Comparison of ENCODE assay signal across 14 cellular contexts in the genomic region with DNA sequence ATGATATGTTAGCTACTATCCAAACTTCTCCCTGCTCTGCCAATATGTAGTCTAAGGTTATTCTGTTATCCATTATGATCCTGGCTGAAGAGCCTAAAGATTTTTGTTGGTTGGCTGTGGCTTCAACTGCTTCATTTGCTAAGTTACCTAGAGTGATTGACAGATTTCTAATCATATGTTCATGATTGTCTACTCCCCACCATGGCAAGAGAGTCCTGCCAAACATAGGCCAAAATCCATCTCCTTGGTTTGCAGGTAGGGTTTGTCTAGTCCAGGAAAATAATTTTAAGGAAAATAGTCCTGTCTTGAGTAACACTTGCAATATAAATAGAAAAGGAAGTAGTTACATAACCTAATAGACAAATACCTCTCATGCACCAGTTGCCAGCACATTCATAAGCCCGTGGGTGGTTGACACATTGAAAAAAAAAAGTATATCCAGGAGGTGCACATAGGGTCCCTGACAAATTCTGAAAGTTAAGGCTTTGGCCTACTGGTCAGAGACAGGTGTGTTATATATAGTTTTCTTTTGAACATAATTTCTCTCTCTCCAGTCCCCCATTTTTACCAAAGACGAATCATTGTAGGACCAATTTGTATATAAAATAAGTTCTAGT. TPM values are rescaled to one million over a fixed set of nuclear protein-coding genes. Genes with fewer than 3 reads are reported as not detected.
A peak's percentile ranks its signal among the peaks of the same experiment; 100 is the strongest.
DNase-seq lines count a peak whose midpoint lies in the region; ATAC-seq, FAIRE-seq and TF ChIP-seq lines count a peak whose summit lies in the region.
"Had no signal": no experiment of that assay in that cellular context is flagged by ENCODE, and none has a peak within 500 bp of the region (broad histone marks: within the 10 kb centered on the region; RNA-seq: fewer than 3 reads in every experiment).

No MANE protein-coding gene starts in this region.

- no peak for TF ChIP-seq CTCF in breast epithelium (IDR thresholded peaks at IDR 0.05)

- intact Hi-C loops in breast epithelium (cut with DNase I; ENCODE audit: low total_unique reads), result no loop called here

- TF ChIP-seq POLR2A in breast epithelium (IDR thresholded peaks at IDR 0.05), result no peak

- peak overlapping the region; percentile 12 to 21 for H3K27ac ChIP-seq in breast epithelium

- no peak overlapping the region for H3K4me3 ChIP-seq in breast epithelium

- no peaks in the 10 kb centered on the region for H3K4me1 ChIP-seq in breast epithelium

- H3K9me3 ChIP-seq in breast epithelium, result no peaks in the 10 kb centered on the region
- H3K9me3 ChIP-seq: SK-N-SH had no signal

- ATAC-seq in GM18519 (IDR thresholded peaks at IDR 0.05; ENCODE audit: low FRiP score, unreplicated experiment), result peak; percentile 26
- ATAC-seq in GM21390 (IDR thresholded peaks at IDR 0.05; ENCODE audit: unreplicated experiment), result peak; percentile 37
- peak; percentile 42 for ATAC-seq in HG03342 (IDR thresholded peaks at IDR 0.05; ENCODE audit: unreplicated experiment)
- ATAC-seq: effector memory CD8-positive, alpha-beta T cell had no signal

- DNase-seq in breast epithelium (ENCODE audit: low spot score in 2 of 2) (no peak), DMS114 treated with DMSO at 0.1 percent for 48 hours (lab: John Stamatoyannopoulos, UW; ENCODE audit: unreplicated experiment) (no peak), GM19238 (ENCODE audit: insufficient read length, low spot score) (no peak), frontal cortex (ENCODE audit: low spot score in 2 of 2) (no peak), GM19240 (ENCODE audit: insufficient read length, low spot score) (no peak)
- DNase-seq: activated CD4-positive, alpha-beta T cell treated with anti-CD3 and anti-CD28 coated beads, Interleukin-2, amount 50 U/mL, for 48 hours; effector memory CD8-positive, alpha-beta T cell; NCI-H524; SK-N-SH had no signal

- no peak for FAIRE-seq in frontal cortex (lab: Jason Lieb, UNC)

- H3K27me3 ChIP-seq in breast epithelium, result no peaks in the 10 kb centered on the region

- no peaks in the 10 kb centered on the region for H3K36me3 ChIP-seq in breast epithelium

RNA-seq across cellular contexts. Expression of a gene that starts 5.4 kb away (rescaled TPM):
- total RNA-seq in breast epithelium, result not detected
- total RNA-seq in frontal cortex, result not detected
- total RNA-seq: mesenteric fat pad, pulmonary artery endothelial cell had no signal
